8 cellular contexts compared by ENCODE assay signal in genomic region chr12:50111417-50111692, GRCh38. TPM values are rescaled to one million over a fixed set of nuclear protein-coding genes. Genes with fewer than 3 reads are reported as not detected.
DNase-seq lines count a peak whose midpoint lies in the region; ATAC-seq and TF ChIP-seq lines count a peak whose summit lies in the region.

No MANE protein-coding gene starts in this region.

- H3K27ac ChIP-seq in ovary, result peak overlapping the region; percentile 4 to 33

- TF ChIP-seq POLR2A in ovary (IDR thresholded peaks at IDR 0.05), result no peak

- DNase-seq in MG63 (no peak), epithelial cell of proximal tubule (ENCODE audit: low read depth) (no peak), ovary (no peak), dermis blood vessel endothelial cell (no peak)
- no peak for DNase-seq in stimulated activated CD8-positive, alpha-beta memory T cell treated with anti-CD3 and anti-CD28 coated beads, Interleukin-4, amount 100 ng/mL, for 48 hours

- intact Hi-C loops in ovary (cut with DNase I), result loop anchor here in 3 of 4 donors (5.0 to 10.0 kb wide), 2 partner anchors 53 to 56 kb away; partner anchors contain the start of gene CERS5 (in 3 of the 3)

- no peaks in the 10 kb centered on the region for H3K9me3 ChIP-seq in MG63
- no peaks in the 10 kb centered on the region for H3K9me3 ChIP-seq in ovary

- no peak for TF ChIP-seq EP300 in ovary (IDR thresholded peaks at IDR 0.05)

- H3K36me3 ChIP-seq in MG63 (peaks cover 3% of the 10 kb centered on the region), ovary (no peaks in the 10 kb centered on the region)

- TF ChIP-seq CTCF in epithelial cell of proximal tubule (conservative IDR thresholded peaks at IDR 0.05; ENCODE audit: low read depth, low read length) (no peak), ovary (IDR thresholded peaks at IDR 0.05) (no peak)

- peak; percentile 5 for ATAC-seq in GM19452 (IDR thresholded peaks at IDR 0.05; ENCODE audit: unreplicated experiment)
- no peak for ATAC-seq in HG03039 (IDR thresholded peaks at IDR 0.05; ENCODE audit: unreplicated experiment)
- ATAC-seq in HG02973 (IDR thresholded peaks at IDR 0.05; ENCODE audit: unreplicated experiment), result no peak

- no peaks in the 10 kb centered on the region for H3K27me3 ChIP-seq in MG63
- no peaks in the 10 kb centered on the region for H3K27me3 ChIP-seq in ovary

- WGBS in ovary, 3 donors, result 5 to 7% (median 5%) methylated on average over 18 of the region's 18 CpGs

- H3K4me3 ChIP-seq in MG63 (peak overlapping the region; percentile 80), epithelial cell of proximal tubule (ENCODE audit: low read depth, low read length) (peak overlapping the region; percentile 47), ovary (peak overlapping the region; percentile 1)

- no peaks in the 10 kb centered on the region for H3K4me1 ChIP-seq in ovary (ENCODE audit: insufficient read depth)

RNA-seq across cellular contexts. Expression of gene COX14, which starts 0.7 kb away (rescaled TPM):
- total RNA-seq in MG63 (2014; rRNA removed; shearing (Covaris generic); ENCODE audit: low replicate concordance), result 20.1 and 39.3 TPM in 2 replicates
- total RNA-seq in epithelial cell of proximal tubule, result 52.2 and 73.1 TPM in 2 replicates
- 10 to 100 TPM; 37.5 to 72.6 (median 45.4) TPM for total RNA-seq in ovary
- polyA plus RNA-seq in ovary, result 10 to 100 TPM; 46.4 to 85.4 TPM
- total RNA-seq in dermis blood vessel endothelial cell, result 23.4 and 45.1 TPM in 2 replicates

RNA-seq across cellular contexts. Expression of gene GPD1, which starts 7.5 kb away (rescaled TPM):
- total RNA-seq in MG63 (2014; rRNA removed; shearing (Covaris generic); ENCODE audit: low replicate concordance), result not detected in 2 replicates
- total RNA-seq in epithelial cell of proximal tubule (0.07 TPM in 1 of 2 replicates, not detected in the other), ovary (1 to 10 TPM in 1 of 7 donors, under 1 TPM in 6; 0.15 to 9.4 (median 0.46) TPM), dermis blood vessel endothelial cell (not detected in 2 replicates)
- under 1 TPM; 0.10 to 0.85 TPM for polyA plus RNA-seq in ovary

RNA-seq across cellular contexts. Expression of gene SMARCD1, which starts 26.2 kb away (rescaled TPM):
- 26.0 and 36.1 TPM in 2 replicates for total RNA-seq in MG63 (2014; rRNA removed; shearing (Covaris generic); ENCODE audit: low replicate concordance)
- total RNA-seq in epithelial cell of proximal tubule (77.3 and 111 TPM in 2 replicates), ovary (10 to 100 TPM; 33.5 to 57.7 (median 50.7) TPM), dermis blood vessel endothelial cell (70.1 and 163 TPM in 2 replicates)
- 10 to 100 TPM; 26.1 to 56.9 TPM for polyA plus RNA-seq in ovary

RNA-seq across cellular contexts. Expression of gene ASIC1, which starts 54.0 kb away (rescaled TPM):
- 1.5 and 1.7 TPM in 2 replicates for total RNA-seq in MG63 (2014; rRNA removed; shearing (Covaris generic); ENCODE audit: low replicate concordance)
- total RNA-seq in epithelial cell of proximal tubule (1.4 and 4.0 TPM in 2 replicates), ovary (1 to 10 TPM in 2 of 7 donors, under 1 TPM in 5; 0.12 to 4.1 (median 0.69) TPM), dermis blood vessel endothelial cell (under 0.01 and 0.14 TPM in 2 replicates)
- polyA plus RNA-seq in ovary, result 1 to 10 TPM in 1 of 2 donors, under 1 TPM in 1; 0.58 to 3.0 TPM

RNA-seq across cellular contexts. Expression of gene CERS5, which starts 55.8 kb away (rescaled TPM):
- 38.6 and 40.3 TPM in 2 replicates for total RNA-seq in MG63 (2014; rRNA removed; shearing (Covaris generic); ENCODE audit: low replicate concordance)
- total RNA-seq in epithelial cell of proximal tubule, result 31.1 and 36.9 TPM in 2 replicates
- 10 to 100 TPM; 29.1 to 67.3 (median 44.9) TPM for total RNA-seq in ovary
- 10 to 100 TPM; 47.9 to 76.9 TPM for polyA plus RNA-seq in ovary
- 24.5 and 46.0 TPM in 2 replicates for total RNA-seq in dermis blood vessel endothelial cell

Comparison
In these comparisons a context has a peak if more than half of its experiments do, and no peak if none do; other contexts are left out.
1. H3K4me3 ChIP-seq: peak in every context shown above with its lines; median percentile 80 in MG63; 47 in epithelial cell of proximal tubule; 1 in ovary.